Comparison of ENCODE assay signal across 1 cellular context in genomic region chr13:51764184-51765141, GRCh38.
TF ChIP-seq lines count a peak whose summit lies in the region.

No MANE protein-coding gene starts in this region.

TF ChIP-seq in IMR-90, 13 proteins besides CTCF, POLR2A, EP300 and RAD21 (continued from another document):
- peak; percentile 53; the same call in 1 of the 2 replicates for TF ChIP-seq MXI1 (IDR thresholded peaks at IDR 0.05; ENCODE audit: borderline replicate concordance, low read depth, low read length)
- peak; percentile 51; the same call in 1 of the 2 replicates for TF ChIP-seq MAZ (IDR thresholded peaks at IDR 0.05; ENCODE audit: borderline replicate concordance, low read depth, low read length)
- TF ChIP-seq, protein P1, sequence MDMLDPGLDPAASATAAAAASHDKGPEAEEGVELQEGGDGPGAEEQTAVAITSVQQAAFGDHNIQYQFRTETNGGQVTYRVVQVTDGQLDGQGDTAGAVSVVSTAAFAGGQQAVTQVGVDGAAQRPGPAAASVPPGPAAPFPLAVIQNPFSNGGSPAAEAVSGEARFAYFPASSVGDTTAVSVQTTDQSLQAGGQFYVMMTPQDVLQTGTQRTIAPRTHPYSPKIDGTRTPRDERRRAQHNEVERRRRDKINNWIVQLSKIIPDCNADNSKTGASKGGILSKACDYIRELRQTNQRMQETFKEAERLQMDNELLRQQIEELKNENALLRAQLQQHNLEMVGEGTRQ (IDR thresholded peaks at IDR 0.05; ENCODE audit: low read depth, low read length) = no peak
- 0 out of 2 replicates have a peak, but pooled peaks have one; percentile 12 for TF ChIP-seq SMC3 (IDR thresholded peaks at IDR 0.05; ENCODE audit: low read depth, low read length)
- no peak for TF ChIP-seq CEBPB (IDR thresholded peaks at IDR 0.05; ENCODE audit: low read depth, low read length)
- peak; percentile 83 for TF ChIP-seq FOS (IDR thresholded peaks at IDR 0.05; ENCODE audit: low read depth, low read length)
